8 cellular contexts compared by ENCODE assay signal in genomic region chr13:102591988-102592781, GRCh38. TPM values are rescaled to one million over a fixed set of nuclear protein-coding genes. Genes with fewer than 3 reads are reported as not detected.
DNase-seq lines count a peak whose midpoint lies in the region; ATAC-seq and TF ChIP-seq lines count a peak whose summit lies in the region.

No MANE protein-coding gene starts in this region.

- H3K4me3 ChIP-seq in fibroblast of lung (replicated peaks in 1 of 4; ENCODE audit: control extremely low read depth in 1 of 4, insufficient read depth in 1 of 4, low read depth in 3 of 4, low read length in 4 of 4) = peak overlapping the region; percentile 66 to 80 (median 71)
- peak overlapping the region; percentile 89 for H3K4me3 ChIP-seq in naive thymus-derived CD4-positive, alpha-beta T cell (ENCODE audit: low read length)

- POLR2A ChIA-PET in naive thymus-derived CD4-positive, alpha-beta T cell (lab: Charles Lee) = interaction anchor here (0.7 to 9.6 kb wide), 17 partner anchors 9 to 255 kb away, joined by 3 to 351 read pairs (median 5); partner anchors contain the start of genes ERCC5 and TEX30

- H3K9ac ChIP-seq in fibroblast of lung (ENCODE audit: insufficient read depth, low read length) = peak overlapping the region; percentile 58

- intact Hi-C loops in Calu3 (cut with micrococcal nuclease; ENCODE audit: unreplicated experiment) = loop anchor here (5.0 kb wide), 1 partner anchor 135 kb away; no protein-coding TSS in a partner anchor
- intact Hi-C loops in naive thymus-derived CD4-positive, alpha-beta T cell (cut with micrococcal nuclease) = loop anchor here (1.0 to 10.0 kb wide), 15 partner anchors 11 to 967 kb away; partner anchors contain the start of genes TEX30 (in 2 of the 2) and ERCC5 (in 1 of the 2)

- peaks cover 6% of the 10 kb centered on the region for H3K79me2 ChIP-seq in fibroblast of lung (ENCODE audit: control insufficient read depth, insufficient read depth, low read length)

- no TSS peak for BruUV-seq in Calu3 (replicated peaks; lab: Mats Ljungman, UMichigan)

- H3K36me3 Mint-ChIP-seq in Calu3 (ENCODE audit: insufficient read depth, unreplicated experiment) = peaks cover 17% of the 10 kb centered on the region
- H3K36me3 Mint-ChIP-seq in activated T-cell treated with anti-CD3 and anti-CD28 coated beads, Interleukin-2, amount 50 U/mL, for 72 hours (ENCODE audit: insufficient read depth in 2 of 2) = peaks cover 0 to 2% of the 10 kb centered on the region in 2 donors
- H3K36me3 Mint-ChIP-seq in naive thymus-derived CD4-positive, alpha-beta T cell = peaks cover 0 to 2% (median 0%) of the 10 kb centered on the region in 5 donors
- peaks cover 0 to 2% of the 10 kb centered on the region in 2 donors for H3K36me3 Mint-ChIP-seq in stimulated activated naive B cell treated with anti-CD40 and anti-IgM and Interleukin-4, amounts not matched to agents 10 μg/mL and 1 μg/mL and 100 μg/mL, for 72 hours

- no peaks in the 10 kb centered on the region for H3K9me3 Mint-ChIP-seq in Calu3 (ENCODE audit: low read depth, unreplicated experiment)
- no peaks in the 10 kb centered on the region for H3K9me3 Mint-ChIP-seq in activated T-cell treated with anti-CD3 and anti-CD28 coated beads, Interleukin-2, amount 50 U/mL, for 72 hours
- no peaks in the 10 kb centered on the region for H3K9me3 Mint-ChIP-seq in naive thymus-derived CD4-positive, alpha-beta T cell
- no peaks in the 10 kb centered on the region for H3K9me3 Mint-ChIP-seq in stimulated activated naive B cell treated with anti-CD40 and anti-IgM and Interleukin-4, amounts not matched to agents 10 μg/mL and 1 μg/mL and 100 μg/mL, for 72 hours

- H3K27me3 Mint-ChIP-seq in Calu3 (ENCODE audit: unreplicated experiment) = no peaks in the 10 kb centered on the region
- no peaks in the 10 kb centered on the region for H3K27me3 Mint-ChIP-seq in activated T-cell treated with anti-CD3 and anti-CD28 coated beads, Interleukin-2, amount 50 U/mL, for 72 hours (ENCODE audit: low read depth)
- no peaks in the 10 kb centered on the region for H3K27me3 Mint-ChIP-seq in naive thymus-derived CD4-positive, alpha-beta T cell
- H3K27me3 Mint-ChIP-seq in stimulated activated naive B cell treated with anti-CD40 and anti-IgM and Interleukin-4, amounts not matched to agents 10 μg/mL and 1 μg/mL and 100 μg/mL, for 72 hours = no peaks in the 10 kb centered on the region

- H3K4me3 Mint-ChIP-seq in Calu3 (ENCODE audit: low read depth, unreplicated experiment) = peak overlapping the region; percentile 80
- peak overlapping the region; percentile 86 to 93 for H3K4me3 Mint-ChIP-seq in activated T-cell treated with anti-CD3 and anti-CD28 coated beads, Interleukin-2, amount 50 U/mL, for 72 hours
- peak overlapping the region; percentile 92 to 100 (median 96) for H3K4me3 Mint-ChIP-seq in naive thymus-derived CD4-positive, alpha-beta T cell
- H3K4me3 Mint-ChIP-seq in stimulated activated naive B cell treated with anti-CD40 and anti-IgM and Interleukin-4, amounts not matched to agents 10 μg/mL and 1 μg/mL and 100 μg/mL, for 72 hours = peak overlapping the region; percentile 89 to 97

- peak; percentile 14 to 24 for ATAC-seq in activated T-cell treated with anti-CD3 and anti-CD28 coated beads, Interleukin-2, amount 50 U/mL, for 72 hours (replicated peaks in 1 of 2)
- peak; percentile 14 for ATAC-seq in naive thymus-derived CD4-positive, alpha-beta T cell
- ATAC-seq in stimulated activated naive B cell treated with anti-CD40 and anti-IgM and Interleukin-4, amounts not matched to agents 10 μg/mL and 1 μg/mL and 100 μg/mL, for 72 hours (replicated peaks) = peak; percentile 25 to 27

- peak overlapping the region; percentile 90 for H3K4me2 ChIP-seq in fibroblast of lung (ENCODE audit: extremely low read depth, insufficient read depth, low read length)

- no peaks in the 10 kb centered on the region for H4K20me1 ChIP-seq in fibroblast of lung (ENCODE audit: control insufficient read depth, extremely low read depth, insufficient read depth, low read length)

- TF ChIP-seq CTCF in Calu3 (IDR thresholded peaks at IDR 0.05; ENCODE audit: unreplicated experiment) (peak; percentile 25), GM20000 (IDR thresholded peaks at IDR 0.05; ENCODE audit: extremely low read depth, missing control alignments) (peak; percentile 78), fibroblast of lung (conservative IDR thresholded peaks at IDR 0.05 in 1 of 2, IDR thresholded peaks at IDR 0.05 in 1 of 2; ENCODE audit: low read depth in 1 of 2, low read length in 2 of 2) (peak; percentile 76 to 77)

- H3K27ac ChIP-seq in fibroblast of lung (ENCODE audit: insufficient read depth, low read length) = peak overlapping the region; percentile 31
- peak overlapping the region; percentile 76 for H3K27ac ChIP-seq in naive thymus-derived CD4-positive, alpha-beta T cell (ENCODE audit: low read depth, low read length)

- CTCF ChIA-PET in Calu3 (lab: Charles Lee) = interaction anchor here (0.6 kb wide), 1 partner anchor 269 kb away, joined by 3 read pairs; no protein-coding TSS in a partner anchor
- CTCF ChIA-PET in naive thymus-derived CD4-positive, alpha-beta T cell (lab: Charles Lee) = interaction anchor here (0.7 to 3.4 kb wide), 14 partner anchors 10 to 258 kb away, joined by 3 to 23 read pairs (median 4); no protein-coding TSS in a partner anchor

- H3K4me1 Mint-ChIP-seq in Calu3 (ENCODE audit: low read depth, unreplicated experiment) = no peaks in the 10 kb centered on the region
- peaks cover 28% of the 10 kb centered on the region for H3K4me1 Mint-ChIP-seq in activated T-cell treated with anti-CD3 and anti-CD28 coated beads, Interleukin-2, amount 50 U/mL, for 72 hours (ENCODE audit: low read depth)
- peaks cover 8 to 42% (median 36%) of the 10 kb centered on the region in 7 donors for H3K4me1 Mint-ChIP-seq in naive thymus-derived CD4-positive, alpha-beta T cell
- H3K4me1 Mint-ChIP-seq in stimulated activated naive B cell treated with anti-CD40 and anti-IgM and Interleukin-4, amounts not matched to agents 10 μg/mL and 1 μg/mL and 100 μg/mL, for 72 hours = peaks cover 5 to 13% of the 10 kb centered on the region in 2 donors

- H3K27ac Mint-ChIP-seq in Calu3 (ENCODE audit: unreplicated experiment) = no peak overlapping the region
- peak overlapping the region; percentile 72 for H3K27ac Mint-ChIP-seq in activated T-cell treated with anti-CD3 and anti-CD28 coated beads, Interleukin-2, amount 50 U/mL, for 72 hours
- H3K27ac Mint-ChIP-seq in naive thymus-derived CD4-positive, alpha-beta T cell = peak overlapping the region; percentile 94 to 100 (median 97)
- H3K27ac Mint-ChIP-seq in stimulated activated naive B cell treated with anti-CD40 and anti-IgM and Interleukin-4, amounts not matched to agents 10 μg/mL and 1 μg/mL and 100 μg/mL, for 72 hours = peak overlapping the region; percentile 90

- no peaks in the 10 kb centered on the region for H3K27me3 ChIP-seq in fibroblast of lung (ENCODE audit: control insufficient read depth, insufficient read depth, low read length)
- H3K27me3 ChIP-seq in naive thymus-derived CD4-positive, alpha-beta T cell (ENCODE audit: control insufficient read depth in 2 of 2, insufficient read depth in 2 of 2, low read length in 2 of 2) = no peaks in the 10 kb centered on the region

- H3K36me3 ChIP-seq in fibroblast of lung (ENCODE audit: control insufficient read depth, insufficient read depth, low read length) = no peaks in the 10 kb centered on the region
- H3K36me3 ChIP-seq in naive thymus-derived CD4-positive, alpha-beta T cell (ENCODE audit: control insufficient read depth in 2 of 3, insufficient read depth in 3 of 3, low read length in 3 of 3) = peaks cover 0 to under 1% (median 0%) of the 10 kb centered on the region in 3 experiments

- H3K4me1 ChIP-seq in fibroblast of lung (ENCODE audit: control insufficient read depth, extremely low read depth, insufficient read depth, low read length) = no peaks in the 10 kb centered on the region
- peaks cover 18 to 25% of the 10 kb centered on the region in 2 donors for H3K4me1 ChIP-seq in naive thymus-derived CD4-positive, alpha-beta T cell (ENCODE audit: control insufficient read depth in 2 of 2, insufficient read depth in 2 of 2, low read length in 2 of 2)

- DNase-seq in Calu3 (peak; percentile 37), GM20000 (ENCODE audit: low spot score) (peak; percentile 61), HT1080 (ENCODE audit: low read depth) (peak; percentile 76), OCI-M1 (lab: John Stamatoyannopoulos, UW) (peak; percentile 93), fibroblast of lung (ENCODE audit: low read depth in 2 of 2) (peak; percentile 76 to 77)
- DNase-seq in activated T-cell treated with anti-CD3 and anti-CD28 coated beads, Interleukin-2, amount 50 U/mL, for 72 hours = peak; percentile 81 to 82
- peak; percentile 49 to 82 (median 76) for DNase-seq in naive thymus-derived CD4-positive, alpha-beta T cell
- DNase-seq in stimulated activated naive B cell treated with anti-CD40 and anti-IgM and Interleukin-4, amounts not matched to agents 10 μg/mL and 1 μg/mL and 100 μg/mL, for 72 hours = peak; percentile 66

- H3K9me3 ChIP-seq in fibroblast of lung (ENCODE audit: control insufficient read depth, insufficient read depth, low read depth, low read length) = no peaks in the 10 kb centered on the region
- H3K9me3 ChIP-seq in naive thymus-derived CD4-positive, alpha-beta T cell (ENCODE audit: control insufficient read depth in 2 of 3, low read length in 3 of 3) = no peaks in the 10 kb centered on the region

- peak overlapping the region; percentile 99 for H2AFZ ChIP-seq in fibroblast of lung (ENCODE audit: low read length)

RNA-seq across cellular contexts. Expression of gene TPP2, which starts 4.6 kb away (rescaled TPM):
- total RNA-seq in Calu3 (2022) (17.3 and 19.1 TPM in 2 replicates), fibroblast of lung (58.3 and 60.3 TPM in 2 replicates)
- total RNA-seq in HT1080 (2014; rRNA removed; shearing (Covaris generic)) = 41.1 and 47.0 TPM in 2 replicates
- 33.3 and 42.5 TPM in 2 replicates for polyA plus RNA-seq in HT1080 (2015; cell fraction: cytosol; rRNA removed)
- 110 and 111 TPM in 2 replicates for polyA plus RNA-seq in HT1080 (2015; cell fraction: nucleus; rRNA removed)
- total RNA-seq in activated T-cell treated with anti-CD3 and anti-CD28 coated beads, Interleukin-2, amount 50 U/mL, for 72 hours = 10 to 100 TPM; 55.3 to 67.6 TPM
- 45.0 and 51.8 TPM in 2 replicates for polyA plus RNA-seq in fibroblast of lung
- polyA plus RNA-seq in fibroblast of lung (2012) = 25.4 and 34.8 TPM in 2 replicates
- polyA minus RNA-seq in fibroblast of lung (ENCODE audit: low replicate concordance) = 6.8 and 8.0 TPM in 2 replicates
- 100 to 1,000 TPM in 4 of 5 experiments, 10 to 100 TPM in 1; 92.1 to 158 (median 119) TPM for total RNA-seq in naive thymus-derived CD4-positive, alpha-beta T cell
- 10 to 100 TPM; 49.4 to 63.5 TPM for polyA plus RNA-seq in naive thymus-derived CD4-positive, alpha-beta T cell

Comparison
In these comparisons a context has a peak if more than half of its experiments do, and no peak if none do; other contexts are left out.
1. Peak in every context shown above with its lines: DNase-seq, ATAC-seq, H3K4me3 ChIP-seq and H3K27ac ChIP-seq.
2. DNase-seq: peak in every context shown above with its lines; median percentile 93 in OCI-M1; 82 in activated T-cell treated with anti-CD3 and anti-CD28 coated beads, Interleukin-2, amount 50 U/mL, for 72 hours; 76 in fibroblast of lung; 76 in HT1080; 76 in naive thymus-derived CD4-positive, alpha-beta T cell; 66 in stimulated activated naive B cell treated with anti-CD40 and anti-IgM and Interleukin-4, amounts not matched to agents 10 μg/mL and 1 μg/mL and 100 μg/mL, for 72 hours; 61 in GM20000; 37 in Calu3.
3. CTCF ChIP-seq: peak in every context shown above with its lines; median percentile 78 in GM20000; 76 in fibroblast of lung; 25 in Calu3.